ENCODE assay signal across 2 cellular contexts in the genomic region with DNA sequence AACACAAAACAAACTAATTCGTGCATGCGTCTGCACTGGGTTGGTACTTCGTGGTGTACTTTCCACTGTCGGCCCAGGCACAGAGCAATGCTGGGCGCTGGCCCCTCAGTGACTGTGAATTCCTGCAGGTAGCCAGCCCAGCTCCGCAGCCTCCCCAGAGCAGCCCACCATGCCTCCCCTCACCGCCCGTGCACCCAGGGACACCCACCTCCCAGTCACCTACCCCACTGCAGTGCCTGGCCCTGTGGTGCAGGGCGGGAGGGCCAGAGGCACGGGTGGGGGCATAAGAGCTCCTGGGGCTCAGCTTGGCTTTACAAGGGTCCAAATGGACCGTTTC.
TF ChIP-seq lines count a peak whose summit lies in the region.

No MANE protein-coding gene starts in this region.

TF ChIP-seq in GM23338, 12 proteins besides CTCF, POLR2A, EP300 and RAD21 (continues in another document):
- TF ChIP-seq ETS1 (IDR thresholded peaks at IDR 0.05) = no peak
- TF ChIP-seq POLR2AphosphoS5 (IDR thresholded peaks at IDR 0.05; ENCODE audit: low read depth) = no peak
- TF ChIP-seq EZH2 (IDR thresholded peaks at IDR 0.05; ENCODE audit: low read depth, unreplicated experiment) = no peak
- no peak for TF ChIP-seq ZNF114 (CRISPR knock-in tag; IDR thresholded peaks at IDR 0.05)
- no peak for TF ChIP-seq ZNF331 (CRISPR knock-in tag; IDR thresholded peaks at IDR 0.05; ENCODE audit: low read depth)
- TF ChIP-seq EZH2phosphoT487 (IDR thresholded peaks at IDR 0.05; ENCODE audit: unreplicated experiment) = no peak
- TF ChIP-seq JUNB (IDR thresholded peaks at IDR 0.05; ENCODE audit: unreplicated experiment) = no peak
- no peak for TF ChIP-seq STAT1 (IDR thresholded peaks at IDR 0.05; ENCODE audit: unreplicated experiment)
- TF ChIP-seq CREB1 (CRISPR knock-in tag; IDR thresholded peaks at IDR 0.05; ENCODE audit: low read depth) = no peak
- TF ChIP-seq, protein P1, sequence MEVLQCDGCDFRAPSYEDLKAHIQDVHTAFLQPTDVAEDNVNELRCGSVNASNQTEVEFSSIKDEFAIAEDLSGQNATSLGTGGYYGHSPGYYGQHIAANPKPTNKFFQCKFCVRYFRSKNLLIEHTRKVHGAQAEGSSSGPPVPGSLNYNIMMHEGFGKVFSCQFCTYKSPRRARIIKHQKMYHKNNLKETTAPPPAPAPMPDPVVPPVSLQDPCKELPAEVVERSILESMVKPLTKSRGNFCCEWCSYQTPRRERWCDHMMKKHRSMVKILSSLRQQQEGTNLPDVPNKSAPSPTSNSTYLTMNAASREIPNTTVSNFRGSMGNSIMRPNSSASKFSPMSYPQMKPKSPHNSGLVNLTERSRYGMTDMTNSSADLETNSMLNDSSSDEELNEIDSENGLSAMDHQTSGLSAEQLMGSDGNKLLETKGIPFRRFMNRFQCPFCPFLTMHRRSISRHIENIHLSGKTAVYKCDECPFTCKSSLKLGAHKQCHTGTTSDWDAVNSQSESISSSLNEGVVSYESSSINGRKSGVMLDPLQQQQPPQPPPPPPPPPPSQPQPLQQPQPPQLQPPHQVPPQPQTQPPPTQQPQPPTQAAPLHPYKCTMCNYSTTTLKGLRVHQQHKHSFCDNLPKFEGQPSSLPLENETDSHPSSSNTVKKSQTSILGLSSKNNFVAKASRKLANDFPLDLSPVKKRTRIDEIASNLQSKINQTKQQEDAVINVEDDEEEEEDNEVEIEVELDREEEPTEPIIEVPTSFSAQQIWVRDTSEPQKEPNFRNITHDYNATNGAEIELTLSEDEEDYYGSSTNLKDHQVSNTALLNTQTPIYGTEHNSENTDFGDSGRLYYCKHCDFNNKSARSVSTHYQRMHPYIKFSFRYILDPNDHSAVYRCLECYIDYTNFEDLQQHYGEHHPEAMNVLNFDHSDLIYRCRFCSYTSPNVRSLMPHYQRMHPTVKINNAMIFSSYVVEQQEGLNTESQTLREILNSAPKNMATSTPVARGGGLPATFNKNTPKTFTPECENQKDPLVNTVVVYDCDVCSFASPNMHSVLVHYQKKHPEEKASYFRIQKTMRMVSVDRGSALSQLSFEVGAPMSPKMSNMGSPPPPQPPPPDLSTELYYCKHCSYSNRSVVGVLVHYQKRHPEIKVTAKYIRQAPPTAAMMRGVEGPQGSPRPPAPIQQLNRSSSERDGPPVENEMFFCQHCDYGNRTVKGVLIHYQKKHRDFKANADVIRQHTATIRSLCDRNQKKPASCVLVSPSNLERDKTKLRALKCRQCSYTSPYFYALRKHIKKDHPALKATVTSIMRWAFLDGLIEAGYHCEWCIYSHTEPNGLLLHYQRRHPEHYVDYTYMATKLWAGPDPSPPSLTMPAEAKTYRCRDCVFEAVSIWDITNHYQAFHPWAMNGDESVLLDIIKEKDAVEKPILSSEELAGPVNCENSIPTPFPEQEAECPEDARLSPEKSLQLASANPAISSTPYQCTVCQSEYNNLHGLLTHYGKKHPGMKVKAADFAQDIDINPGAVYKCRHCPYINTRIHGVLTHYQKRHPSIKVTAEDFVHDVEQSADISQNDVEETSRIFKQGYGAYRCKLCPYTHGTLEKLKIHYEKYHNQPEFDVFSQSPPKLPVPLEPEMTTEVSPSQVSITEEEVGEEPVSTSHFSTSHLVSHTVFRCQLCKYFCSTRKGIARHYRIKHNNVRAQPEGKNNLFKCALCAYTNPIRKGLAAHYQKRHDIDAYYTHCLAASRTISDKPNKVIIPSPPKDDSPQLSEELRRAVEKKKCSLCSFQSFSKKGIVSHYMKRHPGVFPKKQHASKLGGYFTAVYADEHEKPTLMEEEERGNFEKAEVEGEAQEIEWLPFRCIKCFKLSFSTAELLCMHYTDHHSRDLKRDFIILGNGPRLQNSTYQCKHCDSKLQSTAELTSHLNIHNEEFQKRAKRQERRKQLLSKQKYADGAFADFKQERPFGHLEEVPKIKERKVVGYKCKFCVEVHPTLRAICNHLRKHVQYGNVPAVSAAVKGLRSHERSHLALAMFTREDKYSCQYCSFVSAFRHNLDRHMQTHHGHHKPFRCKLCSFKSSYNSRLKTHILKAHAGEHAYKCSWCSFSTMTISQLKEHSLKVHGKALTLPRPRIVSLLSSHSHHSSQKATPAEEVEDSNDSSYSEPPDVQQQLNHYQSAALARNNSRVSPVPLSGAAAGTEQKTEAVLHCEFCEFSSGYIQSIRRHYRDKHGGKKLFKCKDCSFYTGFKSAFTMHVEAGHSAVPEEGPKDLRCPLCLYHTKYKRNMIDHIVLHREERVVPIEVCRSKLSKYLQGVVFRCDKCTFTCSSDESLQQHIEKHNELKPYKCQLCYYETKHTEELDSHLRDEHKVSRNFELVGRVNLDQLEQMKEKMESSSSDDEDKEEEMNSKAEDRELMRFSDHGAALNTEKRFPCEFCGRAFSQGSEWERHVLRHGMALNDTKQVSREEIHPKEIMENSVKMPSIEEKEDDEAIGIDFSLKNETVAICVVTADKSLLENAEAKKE (CRISPR knock-in tag; IDR thresholded peaks at IDR 0.05) = no peak
- no peak for TF ChIP-seq NANOG (IDR thresholded peaks at IDR 0.05; ENCODE audit: borderline replicate concordance)

TF ChIP-seq in K562, 482 proteins besides CTCF, POLR2A, EP300 and RAD21:
- no peak for TF ChIP-seq SAFB (IDR thresholded peaks at IDR 0.05; ENCODE audit: borderline replicate concordance, low read depth, low read length)
- no peak for TF ChIP-seq ZNF274 (IDR thresholded peaks at IDR 0.05; ENCODE audit: borderline replicate concordance, low read depth, low read length)
- TF ChIP-seq MGA (IDR thresholded peaks at IDR 0.05) = 0 out of 2 replicates have a peak, but pooled peaks have one; percentile 3
TF ChIP-seq in K562: peak in this region for 1.
